Comparison of ENCODE assay signal across 18 cellular contexts in genomic region chr2:42031281-42031680, GRCh38. TPM values are rescaled to one million over a fixed set of nuclear protein-coding genes. Genes with fewer than 3 reads are reported as not detected.
"Had no signal": no experiment of that assay in that cellular context is flagged by ENCODE, and none has a peak within 500 bp of the region (broad histone marks: within the 10 kb centered on the region; RNA-seq: fewer than 3 reads in every experiment).

No MANE protein-coding gene starts in this region.

- H3K27me3 ChIP-seq: brain microvascular endothelial cell, testis had no signal

- H3K36me3 ChIP-seq: brain microvascular endothelial cell, left ventricle myocardium inferior had no signal

- H3K9me3 ChIP-seq: left ventricle myocardium inferior, testis had no signal

- H3K27ac Mint-ChIP-seq: activated CD4-positive, alpha-beta memory T cell treated with anti-CD3 and anti-CD28 coated beads for 36 hours had no signal

- H3K36me3 Mint-ChIP-seq: activated CD4-positive, alpha-beta memory T cell treated with anti-CD3 and anti-CD28 coated beads for 36 hours; type B pancreatic cell had no signal

- H3K4me3 ChIP-seq: left ventricle myocardium inferior, testis had no signal

- ATAC-seq: esophagus mucosa had no signal

- H3K4me3 Mint-ChIP-seq: activated CD4-positive, alpha-beta memory T cell treated with anti-CD3 and anti-CD28 coated beads for 36 hours; type B pancreatic cell had no signal

- DNase-seq: activated CD4-positive, alpha-beta memory T cell treated with anti-CD3 and anti-CD28 coated beads for 36 hours; activated CD4-positive, alpha-beta T cell treated with anti-CD3 and anti-CD28 coated beads for 48 hours; activated effector memory CD4-positive, alpha-beta T cell treated with Interleukin-2 at 50 U/mL for 16 hours; activated naive CD4-positive, alpha-beta T cell treated with anti-CD3 and anti-CD28 coated beads, Interleukin-2, amount 50 U/mL, for 16 hours; activated T-cell treated with anti-CD3 and anti-CD28 coated beads, Interleukin-2, amount 50 U/mL, for 48 hours; aorta; brain microvascular endothelial cell; central memory CD4-positive, alpha-beta T cell; dermis blood vessel endothelial cell; effector CD8-positive, alpha-beta T cell; foreskin melanocyte; left ventricle myocardium inferior; mammary epithelial cell; stimulated activated CD4-positive, alpha-beta T cell treated with anti-CD3 and anti-CD28 coated beads, Interleukin-2, amount 100 ng/mL, for 24 hours; stimulated activated naive CD4-positive, alpha-beta T cell; testis had no signal

- H3K9me3 Mint-ChIP-seq: activated CD4-positive, alpha-beta memory T cell treated with anti-CD3 and anti-CD28 coated beads for 36 hours; type B pancreatic cell had no signal

- H3K27ac ChIP-seq: brain microvascular endothelial cell, left ventricle myocardium inferior, testis had no signal

RNA-seq across cellular contexts. Expression of gene PKDCC, which starts 16.5 kb away (rescaled TPM):
- total RNA-seq: activated CD4-positive, alpha-beta memory T cell treated with anti-CD3 and anti-CD28 coated beads for 36 hours had no signal
